ENCODE assay signal across 8 cellular contexts in genomic region chr10:5814110-5815107, GRCh38. TPM values are rescaled to one million over a fixed set of nuclear protein-coding genes. Genes with fewer than 3 reads are reported as not detected.
DNase-seq lines count a peak whose midpoint lies in the region; ATAC-seq and TF ChIP-seq lines count a peak whose summit lies in the region.

No MANE protein-coding gene starts in this region.

- peak overlapping the region; percentile 91 for H3K4me3 Mint-ChIP-seq in activated naive CD4-positive, alpha-beta T cell treated with anti-CD3 and anti-CD28 coated beads, Interleukin-2, amount 50 U/mL, for 24 hours
- H3K4me3 Mint-ChIP-seq in endodermal cell = peak overlapping the region; percentile 75

- peak overlapping the region; percentile 64 to 80 for H3K4me3 ChIP-seq in Panc1 (ENCODE audit: low read depth in 2 of 2, low read length in 2 of 2)
- H3K4me3 ChIP-seq in endodermal cell (ENCODE audit: low read length) = peak overlapping the region; percentile 100
- peak overlapping the region; percentile 98 to 100 for H3K4me3 ChIP-seq in neutrophil (ENCODE audit: low read depth in 1 of 2, low read length in 1 of 2)

- H3K4me1 ChIP-seq in Panc1 (ENCODE audit: control insufficient read depth, insufficient read depth, low read length) (peaks cover 14% of the 10 kb centered on the region; the same call in 1 of the 2 replicates), endodermal cell (ENCODE audit: control insufficient read depth, insufficient read depth, low read length) (peaks cover 3% of the 10 kb centered on the region), neutrophil (ENCODE audit: control insufficient read depth in 1 of 2, insufficient read depth in 1 of 2, low read depth in 1 of 2, low read length in 1 of 2) (peaks cover 42 to 43% of the 10 kb centered on the region in 2 experiments)

- no peak for DNase-seq in activated naive CD4-positive, alpha-beta T cell treated with Interleukin-2 at 50 U/mL for 16 hours
- DNase-seq in Panc1 (ENCODE audit: low read depth, low spot score) (no peak), endodermal cell (no peak), NCI-H345 (lab: John Stamatoyannopoulos, UW) (no peak)

- H3K9me3 ChIP-seq in Panc1 (ENCODE audit: control insufficient read depth, insufficient read depth, low read depth, low read length) = no peaks in the 10 kb centered on the region
- H3K9me3 ChIP-seq in endodermal cell (ENCODE audit: control insufficient read depth, low read length) = no peaks in the 10 kb centered on the region
- H3K9me3 ChIP-seq in neutrophil = no peaks in the 10 kb centered on the region

- no peaks in the 10 kb centered on the region for H3K9me3 Mint-ChIP-seq in activated naive CD4-positive, alpha-beta T cell treated with anti-CD3 and anti-CD28 coated beads, Interleukin-2, amount 50 U/mL, for 24 hours
- H3K9me3 Mint-ChIP-seq in endodermal cell = no peaks in the 10 kb centered on the region

- BruUV-seq in Panc1 (replicated peaks; lab: Mats Ljungman, UMichigan) = TSS peak; percentile 95

- POLR2A ChIA-PET in Panc1 (lab: Charles Lee) = interaction anchor here (0.6 kb wide), 2 partner anchors 71 to 75 kb away, joined by 4 to 5 read pairs; no protein-coding TSS in a partner anchor

- TF ChIP-seq CTCF in Panc1 (IDR thresholded peaks at IDR 0.05) (no peak), endodermal cell (conservative IDR thresholded peaks at IDR 0.05) (no peak), neutrophil (IDR thresholded peaks at IDR 0.05) (no peak)

- intact Hi-C loops in Panc1 (cut with micrococcal nuclease; ENCODE audit: unreplicated experiment) = loop anchor here (5.0 kb wide), 1 partner anchor 58 kb away; no protein-coding TSS in a partner anchor

- in situ Hi-C loops in Panc1 (cut with HindIII; ENCODE audit: low pct_unique_long_range_greater_than_20kb, low sequenced_read_pairs) = no loop called here

- peaks cover 63% of the 10 kb centered on the region for H3K4me1 Mint-ChIP-seq in activated naive CD4-positive, alpha-beta T cell treated with anti-CD3 and anti-CD28 coated beads, Interleukin-2, amount 50 U/mL, for 24 hours
- H3K4me1 Mint-ChIP-seq in endodermal cell = peaks cover 21% of the 10 kb centered on the region

- H3K27me3 ChIP-seq in Panc1 (ENCODE audit: control insufficient read depth, insufficient read depth, low read length) (no peaks in the 10 kb centered on the region), endodermal cell (ENCODE audit: control insufficient read depth, insufficient read depth, low read length, poor library complexity, severe bottlenecking) (no peaks in the 10 kb centered on the region), neutrophil (no peaks in the 10 kb centered on the region)

- peak overlapping the region; percentile 95 for H3K9ac ChIP-seq in endodermal cell (ENCODE audit: extremely low read depth, low read length, poor library complexity, severe bottlenecking)

- ATAC-seq in Panc1 (no peak), HG02642 (IDR thresholded peaks at IDR 0.05; ENCODE audit: poor library complexity, unreplicated experiment) (no peak), GM18861 (IDR thresholded peaks at IDR 0.05; ENCODE audit: unreplicated experiment) (no peak)

- H3K27ac ChIP-seq in Panc1 (ENCODE audit: low read length) = peak overlapping the region; percentile 76
- H3K27ac ChIP-seq in endodermal cell (ENCODE audit: low read depth, low read length) = peak overlapping the region; percentile 87
- H3K27ac ChIP-seq in neutrophil = peak overlapping the region; percentile 98

- H3K36me3 ChIP-seq in Panc1 (ENCODE audit: control insufficient read depth, insufficient read depth, low read length) (peaks cover 3% of the 10 kb centered on the region), endodermal cell (ENCODE audit: control insufficient read depth, insufficient read depth, low read length) (no peaks in the 10 kb centered on the region), neutrophil (no peaks in the 10 kb centered on the region)

- peak overlapping the region; percentile 97 for H3K27ac Mint-ChIP-seq in activated naive CD4-positive, alpha-beta T cell treated with anti-CD3 and anti-CD28 coated beads, Interleukin-2, amount 50 U/mL, for 24 hours
- peak overlapping the region; percentile 94 for H3K27ac Mint-ChIP-seq in endodermal cell

- CTCF ChIA-PET in Panc1 (lab: Charles Lee) = interaction anchor here (0.6 kb wide), 1 partner anchor 198 kb away, joined by 3 read pairs; no protein-coding TSS in a partner anchor

- WGBS in endodermal cell (ENCODE audit: insufficient coverage in 1 of 2, insufficient read length in 1 of 2), 2 experiments = 32 to 36% methylated on average over 8 to 11 of the region's 12 CpGs

- H3K36me3 Mint-ChIP-seq in activated naive CD4-positive, alpha-beta T cell treated with anti-CD3 and anti-CD28 coated beads, Interleukin-2, amount 50 U/mL, for 24 hours = peaks cover 12% of the 10 kb centered on the region
- H3K36me3 Mint-ChIP-seq in endodermal cell (ENCODE audit: low read depth) = peaks cover 3% of the 10 kb centered on the region

- no peaks in the 10 kb centered on the region for H3K27me3 Mint-ChIP-seq in activated naive CD4-positive, alpha-beta T cell treated with anti-CD3 and anti-CD28 coated beads, Interleukin-2, amount 50 U/mL, for 24 hours
- no peaks in the 10 kb centered on the region for H3K27me3 Mint-ChIP-seq in endodermal cell (ENCODE audit: insufficient read depth)

RNA-seq across cellular contexts. Expression of gene GDI2, which starts 1.2 kb away (rescaled TPM):
- total RNA-seq in Panc1 (2021; ENCODE audit: unreplicated experiment) (130 TPM), endodermal cell (100 to 1,000 TPM; 299 to 337 TPM)
- polyA plus RNA-seq in Panc1 (2012; ENCODE audit: insufficient read length) = 85.0 TPM
- polyA plus RNA-seq in endodermal cell (2013, experiment 1 of 2) = 320 TPM
- 310 TPM for polyA plus RNA-seq in endodermal cell (2013, experiment 2 of 2)
